In genomic region chr9:72133365-72134035, GRCh38 we compare ENCODE assay signal across 30 cellular contexts. TPM values are rescaled to one million over a fixed set of nuclear protein-coding genes. Genes with fewer than 3 reads are reported as not detected.
"Had no signal": no experiment of that assay in that cellular context is flagged by ENCODE, and none has a peak within 500 bp of the region (broad histone marks: within the 10 kb centered on the region; RNA-seq: fewer than 3 reads in every experiment).

No MANE protein-coding gene starts in this region.

- H3K36me3 Mint-ChIP-seq: memory B cell; naive thymus-derived CD4-positive, alpha-beta T cell; neural progenitor cell; stimulated activated naive B cell treated with anti-CD40 and anti-IgM and Interleukin-4, amounts not matched to agents 10 μg/mL and 1 μg/mL and 100 μg/mL, for 72 hours had no signal

- H3K9me3 ChIP-seq: gastrocnemius medialis, prostate gland, right atrium auricular region, sigmoid colon, spleen, thyroid gland, upper lobe of left lung had no signal

- H3K4me2 ChIP-seq: neural progenitor cell had no signal

- H3K4me1 ChIP-seq: neural progenitor cell, prostate gland, right atrium auricular region, sigmoid colon, spleen, thyroid gland, upper lobe of left lung had no signal

- H3K4me1 Mint-ChIP-seq: memory B cell; naive thymus-derived CD4-positive, alpha-beta T cell; nephron; neural progenitor cell; stimulated activated naive B cell treated with anti-CD40 and anti-IgM and Interleukin-4, amounts not matched to agents 10 μg/mL and 1 μg/mL and 100 μg/mL, for 72 hours had no signal

- H3K4me3 ChIP-seq: gastrocnemius medialis, lung, neural progenitor cell, prostate gland, right atrium auricular region, sigmoid colon, spleen, thyroid gland, upper lobe of left lung had no signal

- H3K36me3 ChIP-seq: gastrocnemius medialis, neural progenitor cell, prostate gland, right atrium auricular region, sigmoid colon, spleen, thyroid gland, upper lobe of left lung had no signal

- H3K27ac Mint-ChIP-seq: endodermal cell; memory B cell; naive thymus-derived CD4-positive, alpha-beta T cell; nephron; neural progenitor cell; stimulated activated naive B cell treated with anti-CD40 and anti-IgM and Interleukin-4, amounts not matched to agents 10 μg/mL and 1 μg/mL and 100 μg/mL, for 72 hours; stimulated activated naive CD8-positive, alpha-beta T cell treated with anti-CD3 and anti-CD28 coated beads, Interleukin-15, Interleukin-2, amounts not matched to agents 100 ng/mL and 50 ng/mL, for 24 hours had no signal

- H3K9me3 Mint-ChIP-seq: nephron; neural progenitor cell; stimulated activated naive B cell treated with anti-CD40 and anti-IgM and Interleukin-4, amounts not matched to agents 10 μg/mL and 1 μg/mL and 100 μg/mL, for 72 hours; stimulated activated naive CD8-positive, alpha-beta T cell treated with anti-CD3 and anti-CD28 coated beads, Interleukin-15, Interleukin-2, amounts not matched to agents 100 ng/mL and 50 ng/mL, for 24 hours had no signal

- H3K4me3 Mint-ChIP-seq: endodermal cell; memory B cell; naive thymus-derived CD4-positive, alpha-beta T cell; nephron; neural progenitor cell; stimulated activated naive B cell treated with anti-CD40 and anti-IgM and Interleukin-4, amounts not matched to agents 10 μg/mL and 1 μg/mL and 100 μg/mL, for 72 hours; stimulated activated naive CD8-positive, alpha-beta T cell treated with anti-CD3 and anti-CD28 coated beads, Interleukin-15, Interleukin-2, amounts not matched to agents 100 ng/mL and 50 ng/mL, for 24 hours had no signal

- H3K9ac ChIP-seq: neural progenitor cell had no signal

- FAIRE-seq: islet of Langerhans, urothelium cell line had no signal

- DNase-seq: cortex of kidney; effector CD4-positive, alpha-beta T cell; endodermal cell; foreskin fibroblast; gastrocnemius medialis; head of caudate nucleus; left cardiac atrium; left ventricle myocardium superior; naive thymus-derived CD4-positive, alpha-beta T cell; sigmoid colon; spleen; stimulated activated naive B cell treated with anti-CD40 and anti-IgM and Interleukin-4, amounts not matched to agents 10 μg/mL and 1 μg/mL and 100 μg/mL, for 72 hours; thyroid gland; upper lobe of left lung had no signal

- H2AFZ ChIP-seq: neural progenitor cell had no signal

- ATAC-seq: esophagus mucosa; gastrocnemius medialis; left cardiac atrium; left ventricle myocardium superior; naive thymus-derived CD4-positive, alpha-beta T cell; stimulated activated naive B cell treated with anti-CD40 and anti-IgM and Interleukin-4, amounts not matched to agents 10 μg/mL and 1 μg/mL and 100 μg/mL, for 72 hours had no signal

- H3K27me3 ChIP-seq: gastrocnemius medialis, neural progenitor cell, right atrium auricular region, sigmoid colon, thyroid gland, upper lobe of left lung had no signal

- H3K27ac ChIP-seq: epithelial cell of prostate, gastrocnemius medialis, neural progenitor cell, prostate gland, right atrium auricular region, sigmoid colon, spleen, thyroid gland, upper lobe of left lung had no signal

RNA-seq across cellular contexts. Expression of gene GDA, which starts 15.7 kb away (rescaled TPM):
- total RNA-seq: cardiac septum; dermis microvascular lymphatic vessel endothelial cell; glomerular endothelial cell; mononuclear cell; naive thymus-derived CD4-positive, alpha-beta T cell; osteocyte had no signal
- polyA plus RNA-seq: naive thymus-derived CD4-positive, alpha-beta T cell had no signal
